Comparison of ENCODE assay signal across 17 cellular contexts in genomic region chr20:52219441-52219840, GRCh38. TPM values are rescaled to one million over a fixed set of nuclear protein-coding genes. Genes with fewer than 3 reads are reported as not detected.
DNase-seq lines count a peak whose midpoint lies in the region; ATAC-seq, FAIRE-seq and TF ChIP-seq lines count a peak whose summit lies in the region.
"Had no signal": no experiment of that assay in that cellular context is flagged by ENCODE, and none has a peak within 500 bp of the region (broad histone marks: within the 10 kb centered on the region; RNA-seq: fewer than 3 reads in every experiment).

No MANE protein-coding gene starts in this region.

- H3K36me3 ChIP-seq in GM12878 (ENCODE audit: control insufficient read depth in 2 of 2, insufficient read depth in 2 of 2, low read length in 1 of 2) = no peaks in the 10 kb centered on the region
- H3K36me3 ChIP-seq: right atrium auricular region had no signal

- peak; percentile 5 for DNase-seq in EL
- no peak for DNase-seq in GM12878 (ENCODE audit: low read depth, low spot score)
- DNase-seq in NCI-H345 (lab: John Stamatoyannopoulos, UW) = no peak
- DNase-seq: activated CD4-positive, alpha-beta T cell treated with anti-CD3 and anti-CD28 coated beads, Interleukin-2, amount 50 U/mL, for 1 hour; activated gamma-delta T cell treated with Interleukin-2 at 50 U/mL for 16 hours; GOT3; kidney; naive thymus-derived CD4-positive, alpha-beta T cell; NCI-H2227 treated with DMSO at 0.1 percent for 48 hours; T-helper 1 cell had no signal

- no peak overlapping the region for H3K27ac ChIP-seq in 22Rv1
- H3K27ac ChIP-seq in GM12878 (ENCODE audit: control insufficient read depth, insufficient read depth) = no peak overlapping the region
- H3K27ac ChIP-seq: BLaER1 treated with 17β-estradiol and CSF1 and Interleukin-3, amounts not matched to agents 10 nM and 100 nM; right atrium auricular region had no signal

- FAIRE-seq in GM12878 (lab: Jason Lieb, UNC) = no peak
- FAIRE-seq: kidney had no signal

- BruUV-seq in GM12878 (replicated peaks; lab: Mats Ljungman, UMichigan) = no TSS peak

- CTCF ChIA-PET in GM12878 (lab: Yijun Ruan, JAX) = interaction anchor here (1.0 to 1.9 kb wide), 2 partner anchors 65 to 90 kb away, joined by 4 to 14 read pairs; no protein-coding TSS in a partner anchor

- no peak for TF ChIP-seq EP300 in GM12878 (IDR thresholded peaks at IDR 0.05; ENCODE audit: borderline replicate concordance in 1 of 2, control insufficient read depth in 1 of 2, low read depth in 2 of 2, low read length in 2 of 2)

- H3K27me3 ChIP-seq in GM12878 (replicated peaks in 1 of 2; ENCODE audit: control insufficient read depth in 2 of 2, insufficient read depth in 2 of 2, low read length in 1 of 2) = no peaks in the 10 kb centered on the region
- H3K27me3 ChIP-seq: BLaER1 treated with 17β-estradiol and CSF1 and Interleukin-3, amounts not matched to agents 10 nM and 100 nM; right atrium auricular region had no signal

- TF ChIP-seq CTCF in 22Rv1 (IDR thresholded peaks at IDR 0.05) (peak; percentile 29), LNCAP (IDR thresholded peaks at IDR 0.05) (peak; percentile 34; the same call in 1 of the 2 replicates), GM12878 (IDR thresholded peaks at IDR 0.05 in 2 of 3, conservative IDR thresholded peaks at IDR 0.05 in 1 of 3; ENCODE audit: control insufficient read depth in 2 of 3, extremely low read depth in 1 of 3, insufficient read depth in 1 of 3, low read depth in 3 of 3, low read length in 3 of 3) (peak in 1 of 3 experiments; percentile 20; a peak in 1 of 6 replicates)

- SMC1A ChIA-PET in GM12878 (lab: Charles Lee; ENCODE audit: uncharacterized antibody, unreplicated experiment) = interaction anchor here (1.2 kb wide), 1 partner anchor 91 kb away, joined by 4 read pairs; no protein-coding TSS in a partner anchor

- intact Hi-C loops in GM12878 (cut with micrococcal nuclease; ENCODE audit: unreplicated experiment) = no loop called here

- H3K9me3 ChIP-seq in GM12878 (replicated peaks; ENCODE audit: control insufficient read depth, insufficient read depth, low read length) = peaks cover 7% of the 10 kb centered on the region; the same call in 2 of the 3 replicates

- H3K79me2 ChIP-seq in GM12878 (ENCODE audit: control insufficient read depth, insufficient read depth, low read length) = no peaks in the 10 kb centered on the region

- TF ChIP-seq POLR2A in GM12878 (IDR thresholded peaks at IDR 0.05; ENCODE audit: low read depth, low read length) = no peak

- RAD21 ChIA-PET in GM12878 (lab: Charles Lee; ENCODE audit: unreplicated experiment) = interaction anchor here (2.1 kb wide), 1 partner anchor 91 kb away, joined by 7 read pairs; no protein-coding TSS in a partner anchor

- WGBS in GM12878 (ENCODE audit: insufficient coverage, insufficient replicate concordance, low lambda C conversion rate, missing lambda C conversion rate) = 20% methylated on average over 9 of the region's 9 CpGs

- no peak overlapping the region for H3K9ac ChIP-seq in GM12878 (ENCODE audit: control insufficient read depth, insufficient read depth, low read length)
- H3K9ac ChIP-seq: BLaER1 treated with 17β-estradiol and CSF1 and Interleukin-3, amounts not matched to agents 10 nM and 100 nM had no signal

- TF ChIP-seq RAD21 in GM12878 (IDR thresholded peaks at IDR 0.05; ENCODE audit: insufficient read depth, low read depth, low read length) = peak; percentile 33

- H3K4me2 ChIP-seq in GM12878 (ENCODE audit: control insufficient read depth, insufficient read depth) = no peak overlapping the region
- H3K4me2 ChIP-seq: BLaER1 treated with 17β-estradiol and CSF1 and Interleukin-3, amounts not matched to agents 10 nM and 100 nM had no signal

- H3K4me1 ChIP-seq in GM12878 (ENCODE audit: control insufficient read depth, insufficient read depth, low read length) = no peaks in the 10 kb centered on the region
- H3K4me1 ChIP-seq: BLaER1 treated with 17β-estradiol and CSF1 and Interleukin-3, amounts not matched to agents 10 nM and 100 nM; right atrium auricular region had no signal

- H2AFZ ChIP-seq in GM12878 (ENCODE audit: control insufficient read depth, low read depth, low read length) = no peak overlapping the region

- no peak overlapping the region for H3K4me3 ChIP-seq in GM12878
- H3K4me3 ChIP-seq: BLaER1 treated with 17β-estradiol and CSF1 and Interleukin-3, amounts not matched to agents 10 nM and 100 nM; right atrium auricular region had no signal

- in situ Hi-C loops in GM12878 (cut with MboI) = no loop called here

- POLR2A ChIA-PET in GM12878 (lab: Charles Lee) = no interaction called here

- ATAC-seq in GM12878 (no peak), GM21576 (IDR thresholded peaks at IDR 0.05; ENCODE audit: unreplicated experiment) (no peak), HG02571 (IDR thresholded peaks at IDR 0.05; ENCODE audit: unreplicated experiment) (no peak), GM18519 (IDR thresholded peaks at IDR 0.05; ENCODE audit: low FRiP score, unreplicated experiment) (no peak)
- ATAC-seq: naive thymus-derived CD4-positive, alpha-beta T cell had no signal

- H4K20me1 ChIP-seq in GM12878 (ENCODE audit: control insufficient read depth, insufficient read depth) = no peaks in the 10 kb centered on the region
- H4K20me1 ChIP-seq: BLaER1 treated with 17β-estradiol and CSF1 and Interleukin-3, amounts not matched to agents 10 nM and 100 nM had no signal

TF ChIP-seq in GM12878, 131 proteins besides CTCF, POLR2A, EP300 and RAD21:
- TF ChIP-seq CBX3 (IDR thresholded peaks at IDR 0.05; ENCODE audit: borderline replicate concordance, low read depth) (no peak), SMARCA5 (IDR thresholded peaks at IDR 0.05) (no peak), SRF (IDR thresholded peaks at IDR 0.05; ENCODE audit: low read depth in 2 of 2, low read length in 2 of 2) (no peak), SMC3 (IDR thresholded peaks at IDR 0.05; ENCODE audit: borderline replicate concordance, low read length) (peak; percentile 27; the same call in 1 of the 2 replicates), ATF3 (IDR thresholded peaks at IDR 0.05; ENCODE audit: borderline replicate concordance, extremely low read depth, low read depth, low read length) (no peak)

RNA-seq across cellular contexts. Expression of gene ZFP64, which starts 27.9 kb away (rescaled TPM):
- 32.2 and 34.9 TPM in 2 replicates for total RNA-seq in GM12878 (2013; cell fraction: nucleolus; rRNA removed)
- total RNA-seq in GM12878 (2014; rRNA removed) (10.6 and 12.3 TPM in 2 replicates), GM12878 (2014; rRNA removed; fragmentation: Illumina TruSeq; extraction: Trizol) (7.2 TPM in 2 replicates), GM12878 (2021) (12.5 and 14.4 TPM in 2 replicates)
- polyA plus RNA-seq in GM12878 (2011; ENCODE audit: low read depth) = 4.2 TPM
- polyA plus RNA-seq in GM12878 (2011; rRNA removed) (12.5 and 21.8 TPM in 2 replicates), GM12878 (2014; fragmentation: Illumina TruSeq; extraction: Trizol) (11.3 and 14.8 TPM in 2 replicates), GM12878 (2014; fragmentation: Nextera tagmentation; extraction: Ambion mirVana) (1 to 10 TPM; 2.3 to 3.3 TPM), GM12878 (2014; rRNA removed) (12.5 and 14.5 TPM in 2 replicates), GM12878 (2016; fragmentation: Nextera tagmentation; extraction: Ambion mirVana) (10 to 100 TPM; 11.0 to 15.5 TPM)
- 19.0 and 20.8 TPM in 2 replicates for polyA plus RNA-seq in GM12878 (2011; cell fraction: cytosol; rRNA removed)
- 10.5 and 14.0 TPM in 2 replicates for polyA plus RNA-seq in GM12878 (2011; cell fraction: nucleus; rRNA removed)
- 9.5 and 10.9 TPM in 2 replicates for polyA plus RNA-seq in GM12878 (2012)
- 24.3 and 33.7 TPM in 2 replicates for polyA minus RNA-seq in GM12878 (2011; rRNA and poly(A)+ RNA removed)
- 9.3 and 11.1 TPM in 2 replicates for polyA minus RNA-seq in GM12878 (2011; cell fraction: cytosol; rRNA and poly(A)+ RNA removed)
- polyA minus RNA-seq in GM12878 (2011; cell fraction: nucleus; rRNA and poly(A)+ RNA removed) = 8.7 and 18.8 TPM in 2 replicates
